Comparison of ENCODE assay signal across 1 cellular context in genomic region chr6:151452750-151453427, GRCh38.
TF ChIP-seq lines count a peak whose summit lies in the region.

No MANE protein-coding gene starts in this region.

TF ChIP-seq in K562, 482 proteins besides CTCF, POLR2A, EP300 and RAD21 (continued from another document and continues in another):
- no peak for TF ChIP-seq BRF2 (IDR thresholded peaks at IDR 0.05; ENCODE audit: borderline replicate concordance, insufficient read depth, insufficient read length)
- TF ChIP-seq SNAPC5 (CRISPR knock-in tag; IDR thresholded peaks at IDR 0.05) = no peak
- no peak for TF ChIP-seq ZNF445 (CRISPR knock-in tag; IDR thresholded peaks at IDR 0.05; ENCODE audit: low read depth)
- TF ChIP-seq ZNF316 (IDR thresholded peaks at IDR 0.05) = no peak
- no peak for TF ChIP-seq SAFB (IDR thresholded peaks at IDR 0.05; ENCODE audit: borderline replicate concordance, low read depth, low read length)
- TF ChIP-seq HMG20A (CRISPR knock-in tag; conservative IDR thresholded peaks at IDR 0.05) = 0 out of 2 replicates have a peak, but pooled peaks have one; percentile 44
- TF ChIP-seq VEZF1 (CRISPR knock-in tag; IDR thresholded peaks at IDR 0.05) = no peak
- no peak for TF ChIP-seq TCF7 (IDR thresholded peaks at IDR 0.05; ENCODE audit: borderline replicate concordance)
- TF ChIP-seq CHD1 (IDR thresholded peaks at IDR 0.05; ENCODE audit: low read length) = peak; percentile 94
- TF ChIP-seq ELF2 (CRISPR knock-in tag; IDR thresholded peaks at IDR 0.05) = no peak
- no peak for TF ChIP-seq TCFL5 (CRISPR knock-in tag; conservative IDR thresholded peaks at IDR 0.05)
- TF ChIP-seq ZNF143 (CRISPR knock-in tag; IDR thresholded peaks at IDR 0.05) = no peak
- TF ChIP-seq NCOA4 (IDR thresholded peaks at IDR 0.05; ENCODE audit: partially characterized antibody) = no peak
- no peak for TF ChIP-seq POLR2H (tag; IDR thresholded peaks at IDR 0.05; ENCODE audit: low read depth)
- no peak for TF ChIP-seq FOXP4 (CRISPR knock-in tag; IDR thresholded peaks at IDR 0.05; ENCODE audit: borderline replicate concordance)
- TF ChIP-seq ZNF644 (tag; IDR thresholded peaks at IDR 0.05; ENCODE audit: low read depth) = no peak
- TF ChIP-seq GTF2E2 (tag; IDR thresholded peaks at IDR 0.05) = peak; percentile 47; the same call in 1 of the 2 replicates
- TF ChIP-seq ZNF583 (CRISPR knock-in tag; IDR thresholded peaks at IDR 0.05) = no peak; the same call in 1 of the 2 replicates
- no peak for TF ChIP-seq TARDBP (IDR thresholded peaks at IDR 0.05)
- no peak for TF ChIP-seq XRCC4 (IDR thresholded peaks at IDR 0.05; ENCODE audit: extremely low read depth, insufficient read depth, insufficient read length)
- TF ChIP-seq NCOR1 (IDR thresholded peaks at IDR 0.05) = no peak
- no peak for TF ChIP-seq TSC22D4 (tag; IDR thresholded peaks at IDR 0.05)
- 0 out of 2 replicates have a peak, but pooled peaks have one; percentile 21 for TF ChIP-seq NFIC (IDR thresholded peaks at IDR 0.05)
- TF ChIP-seq PRMT5 (CRISPR knock-in tag; IDR thresholded peaks at IDR 0.05) = no peak
- TF ChIP-seq ZNF174 (CRISPR knock-in tag; IDR thresholded peaks at IDR 0.05) = 0 out of 2 replicates have a peak, but pooled peaks have one; percentile 28
- TF ChIP-seq UBTF (IDR thresholded peaks at IDR 0.05; ENCODE audit: borderline replicate concordance in 1 of 2, low read depth in 2 of 2, low read length in 2 of 2) = peak in 1 of 2 experiments; percentile 74; a peak in 2 of 4 replicates
- 0 out of 2 replicates have a peak, but pooled peaks have one; percentile 8 for TF ChIP-seq NR1H2 (CRISPR knock-in tag; IDR thresholded peaks at IDR 0.05)
- TF ChIP-seq SREBF2 (CRISPR knock-in tag; IDR thresholded peaks at IDR 0.05) = 0 out of 2 replicates have a peak, but pooled peaks have one; percentile 45
- TF ChIP-seq ZNF444 (CRISPR knock-in tag; IDR thresholded peaks at IDR 0.05) = no peak
- no peak for TF ChIP-seq MYNN (IDR thresholded peaks at IDR 0.05)
- TF ChIP-seq MYNN (CRISPR knock-in tag; IDR thresholded peaks at IDR 0.05) = no peak
- 0 out of 2 replicates have a peak, but pooled peaks have one; percentile 42 for TF ChIP-seq NR3C1 (CRISPR knock-in tag; IDR thresholded peaks at IDR 0.05)
- peak; percentile 72 for TF ChIP-seq RBBP5 (IDR thresholded peaks at IDR 0.05; ENCODE audit: borderline replicate concordance, insufficient read depth, low read length, poor library complexity, severe bottlenecking)
- no peak; the same call in 1 of the 2 replicates for TF ChIP-seq ZNF165 (CRISPR knock-in tag; IDR thresholded peaks at IDR 0.05; ENCODE audit: borderline replicate concordance)
- no peak for TF ChIP-seq FOSL1 (tag; conservative IDR thresholded peaks at IDR 0.05)
- peak; percentile 39 for TF ChIP-seq FOXJ2 (tag; IDR thresholded peaks at IDR 0.05)
- no peak for TF ChIP-seq DIDO1 (tag; IDR thresholded peaks at IDR 0.05; ENCODE audit: low read depth)
- no peak for TF ChIP-seq HDAC2 (IDR thresholded peaks at IDR 0.05)
- TF ChIP-seq THAP12 (CRISPR knock-in tag; IDR thresholded peaks at IDR 0.05) = 0 out of 2 replicates have a peak, but pooled peaks have one; percentile 2
- no peak for TF ChIP-seq E2F1 (CRISPR knock-in tag; IDR thresholded peaks at IDR 0.05)
- TF ChIP-seq PBX2 (CRISPR knock-in tag; IDR thresholded peaks at IDR 0.05; ENCODE audit: low read depth) = no peak
- no peak for TF ChIP-seq PBX2 (tag; conservative IDR thresholded peaks at IDR 0.05; ENCODE audit: low read depth)
- no peak for TF ChIP-seq ZNF551 (CRISPR knock-in tag; IDR thresholded peaks at IDR 0.05)
- TF ChIP-seq FOXA1 (IDR thresholded peaks at IDR 0.05; ENCODE audit: borderline replicate concordance) = no peak
- no peak for TF ChIP-seq USF2 (CRISPR knock-in tag; IDR thresholded peaks at IDR 0.05)
- TF ChIP-seq GATAD2A (IDR thresholded peaks at IDR 0.05) = 0 out of 2 replicates have a peak, but pooled peaks have one; percentile 8
- peak; percentile 70; the same call in 1 of the 2 replicates for TF ChIP-seq HOMEZ (CRISPR knock-in tag; IDR thresholded peaks at IDR 0.05)
